ENCODE assay signal across 7 cellular contexts in the genomic region with DNA sequence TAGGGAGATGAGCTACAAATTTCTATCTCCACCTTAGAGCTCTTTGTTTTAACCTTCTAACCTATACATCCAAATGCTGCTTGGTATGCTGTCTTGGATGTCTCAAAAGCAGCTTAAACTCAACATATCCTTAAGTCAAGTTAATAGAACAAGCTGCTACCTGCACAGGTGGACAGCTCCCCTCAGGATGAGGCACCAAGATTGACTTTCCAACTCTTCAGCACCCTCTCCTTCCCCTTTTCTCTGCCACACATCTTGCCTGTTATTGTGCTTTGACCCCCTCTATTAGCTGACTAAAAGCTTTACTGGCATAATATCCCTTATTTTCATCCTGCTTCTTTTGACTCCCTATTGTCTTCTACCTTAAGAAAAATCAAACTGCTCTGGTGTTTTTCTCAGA.
"Had no signal": no experiment of that assay in that cellular context is flagged by ENCODE, and none has a peak within 500 bp of the region (broad histone marks: within the 10 kb centered on the region; RNA-seq: fewer than 3 reads in every experiment).

No MANE protein-coding gene starts in this region.

- FAIRE-seq: G401.6, GM12891, GM12892, GM18507, GM19239 had no signal

- DNase-seq: GDM1, GF-D8 had no signal
